8 cellular contexts compared by ENCODE assay signal in the genomic region with DNA sequence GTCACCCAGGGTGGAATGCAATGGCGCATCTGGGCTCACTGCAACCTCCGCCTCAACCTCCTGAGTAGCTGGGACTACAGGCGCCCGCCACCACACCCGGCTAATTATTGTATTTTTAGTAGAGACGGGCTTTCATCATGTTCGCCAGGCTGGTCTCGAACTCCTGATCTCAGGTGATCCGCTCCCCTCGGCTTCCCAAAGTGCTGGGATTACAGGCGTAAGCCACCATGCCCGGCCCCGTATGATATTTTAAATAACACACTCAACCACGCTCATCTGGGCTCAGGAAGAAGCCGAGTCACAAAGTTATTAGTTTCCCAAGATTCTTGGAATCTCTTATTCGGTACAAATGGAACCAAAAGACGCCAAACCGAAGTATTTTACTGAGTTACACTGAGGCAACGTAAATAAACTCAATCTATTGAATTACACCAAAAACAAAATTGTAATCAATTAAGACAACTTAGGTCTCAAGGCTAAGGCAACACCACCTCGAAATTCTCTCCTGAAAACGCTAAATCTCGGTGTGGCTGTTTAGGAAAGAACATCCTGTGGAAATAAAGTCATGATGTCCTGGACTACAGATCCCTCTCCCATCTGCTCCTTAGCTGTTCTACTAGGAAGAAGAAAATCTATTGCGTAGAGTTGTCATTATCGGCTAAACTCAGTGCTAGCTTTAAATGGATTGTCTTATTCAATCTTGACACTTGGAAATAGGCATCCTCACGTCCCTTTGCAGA. TPM values are rescaled to one million over a fixed set of nuclear protein-coding genes. Genes with fewer than 3 reads are reported as not detected.
DNase-seq lines count a peak whose midpoint lies in the region; ATAC-seq, FAIRE-seq and TF ChIP-seq lines count a peak whose summit lies in the region.

No MANE protein-coding gene starts in this region.

- H3K27me3 Mint-ChIP-seq in naive thymus-derived CD4-positive, alpha-beta T cell = peaks cover 0 to 4% (median 0%) of the 10 kb centered on the region in 5 donors

- H3K79me2 ChIP-seq in H1 (ENCODE audit: control insufficient read depth in 1 of 2, insufficient read depth in 2 of 2, low read length in 2 of 2) = peaks cover 0 to 23% of the 10 kb centered on the region in 2 experiments; a peak in 2 of 4 replicates

- 0 out of 2 replicates have a peak overlapping the region, but pooled peaks have one; percentile 31 for H2BK15ac ChIP-seq in H1 (ENCODE audit: low read length)

- H3K56ac ChIP-seq in H1 (replicated peaks; ENCODE audit: insufficient read length, low read depth, low read length) = no peak overlapping the region

- peak overlapping the region; percentile 11; the same call in 1 of the 2 replicates for H2BK12ac ChIP-seq in H1 (ENCODE audit: low read depth, low read length)

- H3K9me3 Mint-ChIP-seq in naive thymus-derived CD4-positive, alpha-beta T cell = peaks cover 0 to 2% (median 0%) of the 10 kb centered on the region in 11 donors

- H3K27me3 ChIP-seq in NT2/D1 (ENCODE audit: insufficient read depth, insufficient read length) = no peaks in the 10 kb centered on the region
- no peaks in the 10 kb centered on the region for H3K27me3 ChIP-seq in H1 (replicated peaks in 1 of 4; ENCODE audit: control insufficient read depth in 3 of 4, extremely low read depth in 1 of 4, insufficient read depth in 3 of 4, low read length in 3 of 4)
- no peaks in the 10 kb centered on the region for H3K27me3 ChIP-seq in naive thymus-derived CD4-positive, alpha-beta T cell (ENCODE audit: control insufficient read depth in 2 of 2, insufficient read depth in 2 of 2, low read length in 2 of 2)

- peak overlapping the region; percentile 86; the same call in 1 of the 2 replicates for H3K18ac ChIP-seq in H1 (ENCODE audit: extremely low read depth, low read length)

- H2BK20ac ChIP-seq in H1 (ENCODE audit: low read length) = no peak overlapping the region

- H3K9me3 ChIP-seq in NT2/D1 (ENCODE audit: insufficient read depth, low read length) (no peaks in the 10 kb centered on the region), H1 (ENCODE audit: insufficient read depth in 2 of 2, low read depth in 1 of 2, low read length in 1 of 2) (no peaks in the 10 kb centered on the region)
- H3K9me3 ChIP-seq in naive thymus-derived CD4-positive, alpha-beta T cell (ENCODE audit: control insufficient read depth in 2 of 3, low read length in 3 of 3) = no peaks in the 10 kb centered on the region

- no peak for TF ChIP-seq RAD21 in H1 (IDR thresholded peaks at IDR 0.05 in 1 of 2, conservative IDR thresholded peaks at IDR 0.05 in 1 of 2; ENCODE audit: low read depth in 2 of 2, low read length in 2 of 2)

- no peak overlapping the region for H4K91ac ChIP-seq in H1 (replicated peaks; ENCODE audit: insufficient read length, low read length)

- H4K5ac ChIP-seq in H1 (ENCODE audit: insufficient read length, low read depth, low read length) = no peak overlapping the region

- no peak overlapping the region for H3K4ac ChIP-seq in H1 (replicated peaks; ENCODE audit: insufficient read length, low read depth, low read length)

- no peaks in the 10 kb centered on the region; the same call in 1 of the 2 replicates for H3K79me1 ChIP-seq in H1 (ENCODE audit: low read depth, low read length)

- H2BK5ac ChIP-seq in H1 (ENCODE audit: low read depth, low read length) = peak overlapping the region; percentile 92; the same call in 1 of the 2 replicates

- peak overlapping the region; percentile 32 to 93 (median 86) for H3K27ac Mint-ChIP-seq in naive thymus-derived CD4-positive, alpha-beta T cell

- H3K9ac ChIP-seq in NT2/D1 (ENCODE audit: insufficient read length, low read depth) = peak overlapping the region; percentile 88
- H3K9ac ChIP-seq in H1 (replicated peaks in 1 of 4; ENCODE audit: extremely low read depth in 1 of 4, low read depth in 3 of 4, low read length in 3 of 4) = peak overlapping the region; percentile 70 to 90 (median 88)

- H3K36me3 ChIP-seq in NT2/D1 (ENCODE audit: insufficient read depth, insufficient read length, low read length) (peaks cover 12% of the 10 kb centered on the region), H1 (ENCODE audit: control insufficient read depth in 2 of 4, insufficient read depth in 4 of 4, low read length in 3 of 4) (peaks cover 0 to 5% (median under 1%) of the 10 kb centered on the region in 4 experiments; a peak in 2 of 8 replicates)
- peaks cover 0 to 5% (median 0%) of the 10 kb centered on the region in 3 experiments for H3K36me3 ChIP-seq in naive thymus-derived CD4-positive, alpha-beta T cell (ENCODE audit: control insufficient read depth in 2 of 3, insufficient read depth in 3 of 3, low read length in 3 of 3)

- 72% methylated on average over 25 of the region's 25 CpGs; no CpG with 5 or more reads in 1 of the 2 experiments for WGBS in H1 (ENCODE audit: extremely low coverage in 1 of 2, insufficient coverage in 1 of 2, insufficient read length in 1 of 2, insufficient replicate concordance in 2 of 2, low coverage in 1 of 2, low lambda C conversion rate in 2 of 2, missing lambda C conversion rate in 1 of 2), 2 experiments

- H4K8ac ChIP-seq in H1 (ENCODE audit: extremely low read depth, insufficient read depth, low read length) = no peak overlapping the region

- H3K4me3 ChIP-seq in NT2/D1 (ENCODE audit: insufficient read length, low read depth) (peak overlapping the region; percentile 63), H1 (ENCODE audit: extremely low read depth in 1 of 4, insufficient read depth in 2 of 4, low read depth in 3 of 4, low read length in 4 of 4) (peak overlapping the region; percentile 64 to 89 (median 84))
- H3K4me3 ChIP-seq in naive thymus-derived CD4-positive, alpha-beta T cell (ENCODE audit: low read length) = peak overlapping the region; percentile 88

- no peak for TF ChIP-seq CTCF in H1 (IDR thresholded peaks at IDR 0.05; ENCODE audit: control extremely low read depth in 1 of 3, insufficient read depth in 1 of 3, low read depth in 1 of 3, low read length in 3 of 3)

- H3K4me1 Mint-ChIP-seq in naive thymus-derived CD4-positive, alpha-beta T cell = peaks cover 18 to 26% (median 24%) of the 10 kb centered on the region in 7 donors

- TF ChIP-seq EP300 in H1 (IDR thresholded peaks at IDR 0.05; ENCODE audit: borderline replicate concordance in 1 of 2, low read depth in 2 of 2, low read length in 2 of 2) = no peak

- peak overlapping the region; percentile 44; the same call in 1 of the 2 replicates for H2AFZ ChIP-seq in H1 (ENCODE audit: low read length)

- H3K27ac ChIP-seq in H1 (ENCODE audit: low read depth, low read length) = peak overlapping the region; percentile 93
- H3K27ac ChIP-seq in naive thymus-derived CD4-positive, alpha-beta T cell (ENCODE audit: low read depth, low read length) = peak overlapping the region; percentile 83

- H3K14ac ChIP-seq in H1 (ENCODE audit: insufficient read length) = no peak overlapping the region

- no peak overlapping the region for H2BK120ac ChIP-seq in H1 (replicated peaks; ENCODE audit: low read depth, low read length)

- TF ChIP-seq POLR2A in H1 (IDR thresholded peaks at IDR 0.05; ENCODE audit: control extremely low read depth in 1 of 2, low read depth in 2 of 2, low read length in 2 of 2) = no peak

- CTCF ChIA-PET in H1 (lab: Charles Lee; ENCODE audit: partially characterized antibody) = interaction anchor here (1.1 to 3.6 kb wide), 7 partner anchors 9 to 65 kb away, joined by 3 to 17 read pairs (median 3); no protein-coding TSS in a partner anchor
- CTCF ChIA-PET in naive thymus-derived CD4-positive, alpha-beta T cell (lab: Charles Lee) = interaction anchor here (0.6 to 1.6 kb wide), 5 partner anchors 13 to 448 kb away, joined by 3 to 5 read pairs (median 3); partner anchors contain the start of genes FRAT1 and RRP12

- peak overlapping the region; percentile 83 to 97 (median 95) for H3K4me3 Mint-ChIP-seq in naive thymus-derived CD4-positive, alpha-beta T cell

- POLR2A ChIA-PET in H1 (lab: Charles Lee; ENCODE audit: partially characterized antibody) = interaction anchor here (0.5 to 3.4 kb wide), 11 partner anchors 13 to 136 kb away, joined by 3 to 32 read pairs (median 4); partner anchors contain the start of genes FRAT1, FRAT2 and RRP12
- POLR2A ChIA-PET in naive thymus-derived CD4-positive, alpha-beta T cell (lab: Charles Lee) = interaction anchor here (1.0 to 4.1 kb wide), 3 partner anchors 29 to 60 kb away, joined by 3 to 22 read pairs (median 13); partner anchors contain the start of genes FRAT1 and FRAT2

- H3K36me3 Mint-ChIP-seq in naive thymus-derived CD4-positive, alpha-beta T cell = peaks cover 0 to 5% (median 3%) of the 10 kb centered on the region in 5 donors

- DNase-seq in EL (peak; percentile 9), NT2/D1 (ENCODE audit: low read depth, low spot score) (no peak), H1 (ENCODE audit: low read depth in 1 of 2, low spot score in 2 of 2) (no peak), NCI-H524 treated with DMSO at 0.1 percent for 48 hours (lab: John Stamatoyannopoulos, UW) (no peak), COLO668 (lab: John Stamatoyannopoulos, UW; ENCODE audit: unreplicated experiment) (no peak)
- no peak for DNase-seq in naive thymus-derived CD4-positive, alpha-beta T cell

- no peaks in the 10 kb centered on the region for H4K20me1 ChIP-seq in H1 (replicated peaks in 1 of 2; ENCODE audit: control insufficient read depth in 1 of 2, insufficient read depth in 2 of 2, low read length in 2 of 2)

- H3K23me2 ChIP-seq in H1 (ENCODE audit: low read depth, low read length) = peaks cover 4% of the 10 kb centered on the region

- H3K4me2 ChIP-seq in H1 (ENCODE audit: insufficient read depth in 1 of 2, low read depth in 2 of 2, low read length in 2 of 2) = peak overlapping the region; percentile 48 to 82

- no peak overlapping the region; the same call in 1 of the 2 replicates for H2AK5ac ChIP-seq in H1 (ENCODE audit: low read depth, low read length)

- ATAC-seq in naive thymus-derived CD4-positive, alpha-beta T cell = no peak
- ATAC-seq in HG02588 (IDR thresholded peaks at IDR 0.05; ENCODE audit: unreplicated experiment) (no peak), GM21825 (IDR thresholded peaks at IDR 0.05; ENCODE audit: unreplicated experiment) (no peak)

- intact Hi-C loops in naive thymus-derived CD4-positive, alpha-beta T cell (cut with micrococcal nuclease) = loop anchor here (1.0 to 2.0 kb wide), 11 partner anchors 13 to 396 kb away; partner anchors contain the start of genes FRAT1 (in 2 of the 2), FRAT2 (in 2 of the 2), MMS19 (in 2 of the 2) and MORN4 (in 2 of the 2)

- H3K23ac ChIP-seq in H1 (ENCODE audit: insufficient read length) = no peak overlapping the region

- no peak for FAIRE-seq in H1 (lab: Jason Lieb, UNC)

- H3K4me1 ChIP-seq in NT2/D1 (ENCODE audit: insufficient read depth, insufficient read length) (no peaks in the 10 kb centered on the region), H1 (replicated peaks in 1 of 4; ENCODE audit: control insufficient read depth in 3 of 4, insufficient read depth in 4 of 4, low read length in 3 of 4) (peaks cover 0 to 4% (median under 1%) of the 10 kb centered on the region in 4 experiments; a peak in 3 of 7 replicates)
- peaks cover 4 to 8% of the 10 kb centered on the region in 2 donors for H3K4me1 ChIP-seq in naive thymus-derived CD4-positive, alpha-beta T cell (ENCODE audit: control insufficient read depth in 2 of 2, insufficient read depth in 2 of 2, low read length in 2 of 2)

RNA-seq across cellular contexts. Expression of gene ARHGAP19, which starts 0.9 kb away (rescaled TPM):
- 32.1 and 33.4 TPM in 2 replicates for total RNA-seq in H1 (2021; fragmentation: NEBNext Ultra II Directional; extraction: Animal tissue kit (Norgen Biotek cat#: 25700))
- 9.5 and 13.3 TPM in 2 replicates for polyA plus RNA-seq in H1 (2011; rRNA removed)
- 19.2 TPM for polyA plus RNA-seq in H1 (2011; cell fraction: cytosol; rRNA removed)
- 9.8 TPM for polyA plus RNA-seq in H1 (2011; cell fraction: nucleus; rRNA removed)
- 16.8 to 21.9 TPM (median 18.8 TPM) in 4 replicates for polyA plus RNA-seq in H1 (2012, experiment 1 of 2)
- polyA plus RNA-seq in H1 (2012, experiment 2 of 2) = 2.7 TPM
- polyA plus RNA-seq in H1 (2013, experiment 1 of 2) = 15.0 TPM
- 17.4 TPM for polyA plus RNA-seq in H1 (2013, experiment 2 of 2)
- 20.2 and 23.3 TPM in 2 replicates for polyA minus RNA-seq in H1 (2011; rRNA and poly(A)+ RNA removed)
- 16.4 TPM for polyA minus RNA-seq in H1 (2011; cell fraction: cytosol; rRNA and poly(A)+ RNA removed)
- polyA minus RNA-seq in H1 (2011; cell fraction: nucleus; rRNA and poly(A)+ RNA removed) = 11.4 TPM
- total RNA-seq in naive thymus-derived CD4-positive, alpha-beta T cell = 10 to 100 TPM; 12.8 to 40.1 (median 16.1) TPM
- 1 to 10 TPM; 5.7 to 6.5 TPM for polyA plus RNA-seq in naive thymus-derived CD4-positive, alpha-beta T cell

RNA-seq across cellular contexts. Expression of gene FRAT1, which starts 27.5 kb away (rescaled TPM):
- total RNA-seq in H1 (2021; fragmentation: NEBNext Ultra II Directional; extraction: Animal tissue kit (Norgen Biotek cat#: 25700)) = 4.8 and 5.2 TPM in 2 replicates
- polyA plus RNA-seq in H1 (2011; rRNA removed) = 1.9 and 3.4 TPM in 2 replicates
- polyA plus RNA-seq in H1 (2011; cell fraction: cytosol; rRNA removed) = 2.9 TPM
- 3.3 TPM for polyA plus RNA-seq in H1 (2011; cell fraction: nucleus; rRNA removed)
- polyA plus RNA-seq in H1 (2012, experiment 1 of 2) = 1.8 to 5.4 TPM (median 3.5 TPM) in 4 replicates
- 3.3 TPM for polyA plus RNA-seq in H1 (2012, experiment 2 of 2)
- 1.7 TPM for polyA plus RNA-seq in H1 (2013, experiment 1 of 2)
- polyA plus RNA-seq in H1 (2013, experiment 2 of 2) = 1.7 TPM
- polyA minus RNA-seq in H1 (2011; rRNA and poly(A)+ RNA removed) = 1.3 and 2.4 TPM in 2 replicates
- polyA minus RNA-seq in H1 (2011; cell fraction: cytosol; rRNA and poly(A)+ RNA removed) = 5.1 TPM
- 7.8 TPM for polyA minus RNA-seq in H1 (2011; cell fraction: nucleus; rRNA and poly(A)+ RNA removed)
- total RNA-seq in naive thymus-derived CD4-positive, alpha-beta T cell = 10 to 100 TPM in 4 of 5 experiments, 1 to 10 TPM in 1; 5.3 to 41.0 (median 21.8) TPM
- 10 to 100 TPM in 1 of 2 donors, 1 to 10 TPM in 1; 4.4 to 12.1 TPM for polyA plus RNA-seq in naive thymus-derived CD4-positive, alpha-beta T cell

RNA-seq across cellular contexts. Expression of gene FRAT2, which starts 43.0 kb away (rescaled TPM):
- total RNA-seq in H1 (2021; fragmentation: NEBNext Ultra II Directional; extraction: Animal tissue kit (Norgen Biotek cat#: 25700)) = 83.0 and 87.7 TPM in 2 replicates
- polyA plus RNA-seq in H1 (2011; rRNA removed) = 47.4 and 58.4 TPM in 2 replicates
- polyA plus RNA-seq in H1 (2011; cell fraction: cytosol; rRNA removed) = 54.6 TPM
- polyA plus RNA-seq in H1 (2011; cell fraction: nucleus; rRNA removed) = 29.8 TPM
- 50.6 to 52.8 TPM (median 51.5 TPM) in 4 replicates for polyA plus RNA-seq in H1 (2012, experiment 1 of 2)
- polyA plus RNA-seq in H1 (2012, experiment 2 of 2) = 75.4 TPM
- 43.8 TPM for polyA plus RNA-seq in H1 (2013, experiment 1 of 2)
- 43.0 TPM for polyA plus RNA-seq in H1 (2013, experiment 2 of 2)
- polyA minus RNA-seq in H1 (2011; rRNA and poly(A)+ RNA removed) = 18.1 and 25.2 TPM in 2 replicates
- 32.4 TPM for polyA minus RNA-seq in H1 (2011; cell fraction: cytosol; rRNA and poly(A)+ RNA removed)
- polyA minus RNA-seq in H1 (2011; cell fraction: nucleus; rRNA and poly(A)+ RNA removed) = 34.7 TPM
- 10 to 100 TPM in 4 of 5 experiments, 1 to 10 TPM in 1; 9.3 to 39.7 (median 29.8) TPM for total RNA-seq in naive thymus-derived CD4-positive, alpha-beta T cell
- 10 to 100 TPM in 1 of 2 donors, 1 to 10 TPM in 1; 9.3 to 16.9 TPM for polyA plus RNA-seq in naive thymus-derived CD4-positive, alpha-beta T cell
